Comparison of ENCODE assay signal across 9 cellular contexts in the genomic region with DNA sequence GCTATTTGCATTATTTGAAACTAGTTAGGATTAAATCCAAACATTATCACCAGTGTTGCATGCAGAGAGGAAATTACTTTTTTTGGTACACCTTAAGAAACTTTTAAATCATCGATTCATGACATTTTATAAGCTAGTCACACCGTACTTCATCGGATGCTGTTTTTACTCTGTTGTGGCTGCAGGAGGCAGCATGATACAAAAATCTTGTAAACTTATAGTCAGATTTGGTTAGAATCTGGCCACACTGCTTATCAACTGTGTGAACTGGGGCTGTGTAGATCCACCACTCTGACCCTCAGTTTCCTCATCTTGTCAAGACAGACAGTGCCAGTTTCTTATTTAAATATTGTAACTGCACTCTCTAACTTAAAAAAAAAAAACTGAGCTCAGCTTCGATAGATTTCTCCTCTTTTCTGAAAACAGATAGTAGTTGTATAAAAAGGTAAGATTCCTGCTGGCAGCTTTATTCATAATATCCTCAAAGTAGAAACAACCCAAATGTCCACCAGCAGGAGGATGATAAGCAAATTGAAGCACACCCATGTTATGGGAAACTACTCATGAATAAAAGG.
DNase-seq lines count a peak whose midpoint lies in the region; TF ChIP-seq lines count a peak whose summit lies in the region.
"Had no signal": no experiment of that assay in that cellular context is flagged by ENCODE, and none has a peak within 500 bp of the region (broad histone marks: within the 10 kb centered on the region; RNA-seq: fewer than 3 reads in every experiment).

No MANE protein-coding gene starts in this region.

- peak; percentile 20 for DNase-seq in COR-L47 (lab: John Stamatoyannopoulos, UW)
- DNase-seq in NB4 (ENCODE audit: low read depth): peak; percentile 12
- DNase-seq in dermis blood vessel endothelial cell: peak; percentile 71
- peak; percentile 12 for DNase-seq in medulla oblongata (ENCODE audit: extremely low spot score)
- DNase-seq in stimulated activated CD4-positive, alpha-beta T cell treated with anti-CD3 and anti-CD28 coated beads, Interleukin-4, amount 100 ng/mL, for 24 hours: no peak
- DNase-seq in activated CD4-positive, alpha-beta T cell treated with anti-CD3 and anti-CD28 coated beads for 48 hours: no peak
- no peak for DNase-seq in D341Med (ENCODE audit: low spot score)
- no peak for DNase-seq in activated naive CD4-positive, alpha-beta T cell (lab: John Stamatoyannopoulos, UW)
- DNase-seq: NCI-H2107 had no signal

- TF ChIP-seq CTCF in NB4 (IDR thresholded peaks at IDR 0.05; ENCODE audit: low read depth, low read length): no peak

- TF ChIP-seq POLR2A in NB4 (IDR thresholded peaks at IDR 0.05; ENCODE audit: extremely low read depth, insufficient read length): no peak

- no peak overlapping the region for H3K4me3 ChIP-seq in NB4 (ENCODE audit: low read depth, low read length)

Comparison
In these comparisons a context has a peak if more than half of its experiments do, and no peak if none do; other contexts are left out.
1. DNase-seq: peak in COR-L47 (single experiment), NB4 (single experiment), dermis blood vessel endothelial cell (single experiment) and medulla oblongata (single experiment); none in stimulated activated CD4-positive, alpha-beta T cell treated with anti-CD3 and anti-CD28 coated beads, Interleukin-4, amount 100 ng/mL, for 24 hours (single experiment), activated CD4-positive, alpha-beta T cell treated with anti-CD3 and anti-CD28 coated beads for 48 hours (single experiment), D341Med (single experiment) and activated naive CD4-positive, alpha-beta T cell (0 of 4).